In the genomic region with DNA sequence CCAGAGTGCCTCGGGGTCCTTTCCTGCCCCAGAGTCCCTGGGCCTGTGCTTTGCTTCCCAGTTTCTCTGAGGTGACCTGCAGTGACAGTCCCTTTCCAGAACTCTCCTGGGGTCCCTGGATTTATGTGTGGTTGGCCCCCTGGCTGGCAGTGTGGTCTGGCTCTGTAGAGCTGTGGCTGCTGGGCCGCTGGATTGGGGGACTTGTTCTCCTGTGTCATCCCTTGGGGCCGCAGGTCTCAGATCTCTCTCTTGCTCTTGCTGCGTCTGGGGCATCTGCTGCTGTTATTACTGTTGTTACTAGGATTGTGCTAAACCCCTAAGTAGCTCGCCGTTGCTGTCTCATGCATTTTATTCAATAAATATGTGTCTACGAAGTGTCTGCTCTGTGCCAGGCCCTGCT, we compare ENCODE assay signal across 1 cellular context.
TF ChIP-seq lines count a peak whose summit lies in the region.

No MANE protein-coding gene starts in this region.

TF ChIP-seq in WTC11, 78 proteins besides CTCF, POLR2A, EP300 and RAD21 (continued from another document):
- TF ChIP-seq, protein P1, sequence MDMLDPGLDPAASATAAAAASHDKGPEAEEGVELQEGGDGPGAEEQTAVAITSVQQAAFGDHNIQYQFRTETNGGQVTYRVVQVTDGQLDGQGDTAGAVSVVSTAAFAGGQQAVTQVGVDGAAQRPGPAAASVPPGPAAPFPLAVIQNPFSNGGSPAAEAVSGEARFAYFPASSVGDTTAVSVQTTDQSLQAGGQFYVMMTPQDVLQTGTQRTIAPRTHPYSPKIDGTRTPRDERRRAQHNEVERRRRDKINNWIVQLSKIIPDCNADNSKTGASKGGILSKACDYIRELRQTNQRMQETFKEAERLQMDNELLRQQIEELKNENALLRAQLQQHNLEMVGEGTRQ (CRISPR knock-in tag; IDR thresholded peaks at IDR 0.05) = no peak
- TF ChIP-seq TCF7 (CRISPR knock-in tag; IDR thresholded peaks at IDR 0.05; ENCODE audit: low read depth) = no peak
- no peak for TF ChIP-seq ATF1 (CRISPR knock-in tag; IDR thresholded peaks at IDR 0.05)
- TF ChIP-seq, protein P2, sequence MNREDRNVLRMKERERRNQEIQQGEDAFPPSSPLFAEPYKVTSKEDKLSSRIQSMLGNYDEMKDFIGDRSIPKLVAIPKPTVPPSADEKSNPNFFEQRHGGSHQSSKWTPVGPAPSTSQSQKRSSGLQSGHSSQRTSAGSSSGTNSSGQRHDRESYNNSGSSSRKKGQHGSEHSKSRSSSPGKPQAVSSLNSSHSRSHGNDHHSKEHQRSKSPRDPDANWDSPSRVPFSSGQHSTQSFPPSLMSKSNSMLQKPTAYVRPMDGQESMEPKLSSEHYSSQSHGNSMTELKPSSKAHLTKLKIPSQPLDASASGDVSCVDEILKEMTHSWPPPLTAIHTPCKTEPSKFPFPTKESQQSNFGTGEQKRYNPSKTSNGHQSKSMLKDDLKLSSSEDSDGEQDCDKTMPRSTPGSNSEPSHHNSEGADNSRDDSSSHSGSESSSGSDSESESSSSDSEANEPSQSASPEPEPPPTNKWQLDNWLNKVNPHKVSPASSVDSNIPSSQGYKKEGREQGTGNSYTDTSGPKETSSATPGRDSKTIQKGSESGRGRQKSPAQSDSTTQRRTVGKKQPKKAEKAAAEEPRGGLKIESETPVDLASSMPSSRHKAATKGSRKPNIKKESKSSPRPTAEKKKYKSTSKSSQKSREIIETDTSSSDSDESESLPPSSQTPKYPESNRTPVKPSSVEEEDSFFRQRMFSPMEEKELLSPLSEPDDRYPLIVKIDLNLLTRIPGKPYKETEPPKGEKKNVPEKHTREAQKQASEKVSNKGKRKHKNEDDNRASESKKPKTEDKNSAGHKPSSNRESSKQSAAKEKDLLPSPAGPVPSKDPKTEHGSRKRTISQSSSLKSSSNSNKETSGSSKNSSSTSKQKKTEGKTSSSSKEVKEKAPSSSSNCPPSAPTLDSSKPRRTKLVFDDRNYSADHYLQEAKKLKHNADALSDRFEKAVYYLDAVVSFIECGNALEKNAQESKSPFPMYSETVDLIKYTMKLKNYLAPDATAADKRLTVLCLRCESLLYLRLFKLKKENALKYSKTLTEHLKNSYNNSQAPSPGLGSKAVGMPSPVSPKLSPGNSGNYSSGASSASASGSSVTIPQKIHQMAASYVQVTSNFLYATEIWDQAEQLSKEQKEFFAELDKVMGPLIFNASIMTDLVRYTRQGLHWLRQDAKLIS (CRISPR knock-in tag; IDR thresholded peaks at IDR 0.05; ENCODE audit: borderline replicate concordance) = no peak
- TF ChIP-seq, protein P3, sequence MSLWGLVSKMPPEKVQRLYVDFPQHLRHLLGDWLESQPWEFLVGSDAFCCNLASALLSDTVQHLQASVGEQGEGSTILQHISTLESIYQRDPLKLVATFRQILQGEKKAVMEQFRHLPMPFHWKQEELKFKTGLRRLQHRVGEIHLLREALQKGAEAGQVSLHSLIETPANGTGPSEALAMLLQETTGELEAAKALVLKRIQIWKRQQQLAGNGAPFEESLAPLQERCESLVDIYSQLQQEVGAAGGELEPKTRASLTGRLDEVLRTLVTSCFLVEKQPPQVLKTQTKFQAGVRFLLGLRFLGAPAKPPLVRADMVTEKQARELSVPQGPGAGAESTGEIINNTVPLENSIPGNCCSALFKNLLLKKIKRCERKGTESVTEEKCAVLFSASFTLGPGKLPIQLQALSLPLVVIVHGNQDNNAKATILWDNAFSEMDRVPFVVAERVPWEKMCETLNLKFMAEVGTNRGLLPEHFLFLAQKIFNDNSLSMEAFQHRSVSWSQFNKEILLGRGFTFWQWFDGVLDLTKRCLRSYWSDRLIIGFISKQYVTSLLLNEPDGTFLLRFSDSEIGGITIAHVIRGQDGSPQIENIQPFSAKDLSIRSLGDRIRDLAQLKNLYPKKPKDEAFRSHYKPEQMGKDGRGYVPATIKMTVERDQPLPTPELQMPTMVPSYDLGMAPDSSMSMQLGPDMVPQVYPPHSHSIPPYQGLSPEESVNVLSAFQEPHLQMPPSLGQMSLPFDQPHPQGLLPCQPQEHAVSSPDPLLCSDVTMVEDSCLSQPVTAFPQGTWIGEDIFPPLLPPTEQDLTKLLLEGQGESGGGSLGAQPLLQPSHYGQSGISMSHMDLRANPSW (CRISPR knock-in tag; conservative IDR thresholded peaks at IDR 0.05; ENCODE audit: low read depth) = no peak
- TF ChIP-seq NR1H2 (CRISPR knock-in tag; IDR thresholded peaks at IDR 0.05) = no peak
- no peak for TF ChIP-seq NFATC4 (CRISPR knock-in tag; IDR thresholded peaks at IDR 0.05)
- TF ChIP-seq, protein P4, sequence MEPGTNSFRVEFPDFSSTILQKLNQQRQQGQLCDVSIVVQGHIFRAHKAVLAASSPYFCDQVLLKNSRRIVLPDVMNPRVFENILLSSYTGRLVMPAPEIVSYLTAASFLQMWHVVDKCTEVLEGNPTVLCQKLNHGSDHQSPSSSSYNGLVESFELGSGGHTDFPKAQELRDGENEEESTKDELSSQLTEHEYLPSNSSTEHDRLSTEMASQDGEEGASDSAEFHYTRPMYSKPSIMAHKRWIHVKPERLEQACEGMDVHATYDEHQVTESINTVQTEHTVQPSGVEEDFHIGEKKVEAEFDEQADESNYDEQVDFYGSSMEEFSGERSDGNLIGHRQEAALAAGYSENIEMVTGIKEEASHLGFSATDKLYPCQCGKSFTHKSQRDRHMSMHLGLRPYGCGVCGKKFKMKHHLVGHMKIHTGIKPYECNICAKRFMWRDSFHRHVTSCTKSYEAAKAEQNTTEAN (CRISPR knock-in tag; IDR thresholded peaks at IDR 0.05) = no peak
- no peak for TF ChIP-seq ZNF416 (CRISPR knock-in tag; IDR thresholded peaks at IDR 0.05)
